ENCODE assay signal across 1 cellular context in genomic region chr3:15797600-15798303, GRCh38.
TF ChIP-seq lines count a peak whose summit lies in the region.

Gene ANKRD28 (minus strand): TSS chr3:15797979. CDS start chr3:15796521, 1,458 bp downstream.

TF ChIP-seq in HepG2, 621 proteins besides CTCF, POLR2A, EP300 and RAD21 (continued from another document and continues in another):
- TF ChIP-seq ZNF687 (CRISPR knock-in tag; IDR thresholded peaks at IDR 0.05) (no peak), ZNF691 (CRISPR knock-in tag; IDR thresholded peaks at IDR 0.05; ENCODE audit: borderline replicate concordance, low read depth) (no peak), MXD4 (CRISPR knock-in tag; IDR thresholded peaks at IDR 0.05) (no peak), ZNF430 (CRISPR knock-in tag; IDR thresholded peaks at IDR 0.05) (no peak), PAF1 (CRISPR knock-in tag; IDR thresholded peaks at IDR 0.05) (no peak), CERS6 (CRISPR knock-in tag; IDR thresholded peaks at IDR 0.05) (no peak), RFX1 (IDR thresholded peaks at IDR 0.05) (no peak), ZBTB38 (CRISPR knock-in tag; IDR thresholded peaks at IDR 0.05) (no peak), FOXJ3 (CRISPR knock-in tag; IDR thresholded peaks at IDR 0.05; ENCODE audit: borderline replicate concordance) (peak; percentile 25; the same call in 1 of the 2 replicates), ZFX (CRISPR knock-in tag; IDR thresholded peaks at IDR 0.05; ENCODE audit: low read depth) (no peak), GABPB1 (CRISPR knock-in tag; IDR thresholded peaks at IDR 0.05) (no peak), ZNF513 (CRISPR knock-in tag; conservative IDR thresholded peaks at IDR 0.05) (no peak), ZNF547 (CRISPR knock-in tag; IDR thresholded peaks at IDR 0.05) (no peak), NR2F6 (IDR thresholded peaks at IDR 0.05) (no peak), NR2F6 (CRISPR knock-in tag; IDR thresholded peaks at IDR 0.05) (no peak), MBD4 (IDR thresholded peaks at IDR 0.05; ENCODE audit: borderline replicate concordance, low read length) (no peak), ZBTB20 (CRISPR knock-in tag; IDR thresholded peaks at IDR 0.05; ENCODE audit: borderline replicate concordance, low read depth) (no peak), CBX5 (CRISPR knock-in tag; IDR thresholded peaks at IDR 0.05; ENCODE audit: borderline replicate concordance) (no peak), ZNF740 (CRISPR knock-in tag; IDR thresholded peaks at IDR 0.05) (no peak), ZBTB21 (CRISPR knock-in tag; IDR thresholded peaks at IDR 0.05) (no peak), ZNF317 (CRISPR knock-in tag; IDR thresholded peaks at IDR 0.05) (0 out of 2 replicates have a peak, but pooled peaks have one; percentile 18), SCMH1 (CRISPR knock-in tag; IDR thresholded peaks at IDR 0.05; ENCODE audit: borderline replicate concordance) (no peak), DMTF1 (CRISPR knock-in tag; IDR thresholded peaks at IDR 0.05) (no peak), MEF2D (CRISPR knock-in tag; IDR thresholded peaks at IDR 0.05) (no peak), MTF2 (CRISPR knock-in tag; IDR thresholded peaks at IDR 0.05; ENCODE audit: borderline replicate concordance) (no peak), ZNF530 (CRISPR knock-in tag; IDR thresholded peaks at IDR 0.05; ENCODE audit: low read depth) (no peak), GTF3A (CRISPR knock-in tag; conservative IDR thresholded peaks at IDR 0.05) (no peak), TEAD3 (CRISPR knock-in tag; optimal IDR thresholded peaks at IDR 0.05; ENCODE audit: borderline replicate concordance) (peak; percentile 52), ZFAT (CRISPR knock-in tag; conservative IDR thresholded peaks at IDR 0.05) (no peak), MATR3 (CRISPR knock-in tag; IDR thresholded peaks at IDR 0.05) (no peak), ZNF552 (CRISPR knock-in tag; IDR thresholded peaks at IDR 0.05; ENCODE audit: borderline replicate concordance) (no peak), ZNF205 (CRISPR knock-in tag; IDR thresholded peaks at IDR 0.05) (no peak), ASH2L (IDR thresholded peaks at IDR 0.05; ENCODE audit: insufficient read length, low read depth, low read length) (peak; percentile 63), TBL1XR1 (IDR thresholded peaks at IDR 0.05; ENCODE audit: borderline replicate concordance, low read length, partially characterized antibody) (no peak), HOXA7 (CRISPR knock-in tag; IDR thresholded peaks at IDR 0.05) (no peak), HOMEZ (CRISPR knock-in tag; IDR thresholded peaks at IDR 0.05; ENCODE audit: low read depth) (0 out of 2 replicates have a peak, but pooled peaks have one; percentile 16), ZFP90 (CRISPR knock-in tag; IDR thresholded peaks at IDR 0.05; ENCODE audit: borderline replicate concordance) (no peak), SOX6 (IDR thresholded peaks at IDR 0.05) (no peak), SOX6 (CRISPR knock-in tag; IDR thresholded peaks at IDR 0.05) (0 out of 2 replicates have a peak, but pooled peaks have one; percentile 13)
- TF ChIP-seq, protein P1, sequence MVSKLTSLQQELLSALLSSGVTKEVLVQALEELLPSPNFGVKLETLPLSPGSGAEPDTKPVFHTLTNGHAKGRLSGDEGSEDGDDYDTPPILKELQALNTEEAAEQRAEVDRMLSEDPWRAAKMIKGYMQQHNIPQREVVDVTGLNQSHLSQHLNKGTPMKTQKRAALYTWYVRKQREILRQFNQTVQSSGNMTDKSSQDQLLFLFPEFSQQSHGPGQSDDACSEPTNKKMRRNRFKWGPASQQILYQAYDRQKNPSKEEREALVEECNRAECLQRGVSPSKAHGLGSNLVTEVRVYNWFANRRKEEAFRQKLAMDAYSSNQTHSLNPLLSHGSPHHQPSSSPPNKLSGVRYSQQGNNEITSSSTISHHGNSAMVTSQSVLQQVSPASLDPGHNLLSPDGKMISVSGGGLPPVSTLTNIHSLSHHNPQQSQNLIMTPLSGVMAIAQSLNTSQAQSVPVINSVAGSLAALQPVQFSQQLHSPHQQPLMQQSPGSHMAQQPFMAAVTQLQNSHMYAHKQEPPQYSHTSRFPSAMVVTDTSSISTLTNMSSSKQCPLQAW (CRISPR knock-in tag; IDR thresholded peaks at IDR 0.05), result no peak
- TF ChIP-seq, protein P2, sequence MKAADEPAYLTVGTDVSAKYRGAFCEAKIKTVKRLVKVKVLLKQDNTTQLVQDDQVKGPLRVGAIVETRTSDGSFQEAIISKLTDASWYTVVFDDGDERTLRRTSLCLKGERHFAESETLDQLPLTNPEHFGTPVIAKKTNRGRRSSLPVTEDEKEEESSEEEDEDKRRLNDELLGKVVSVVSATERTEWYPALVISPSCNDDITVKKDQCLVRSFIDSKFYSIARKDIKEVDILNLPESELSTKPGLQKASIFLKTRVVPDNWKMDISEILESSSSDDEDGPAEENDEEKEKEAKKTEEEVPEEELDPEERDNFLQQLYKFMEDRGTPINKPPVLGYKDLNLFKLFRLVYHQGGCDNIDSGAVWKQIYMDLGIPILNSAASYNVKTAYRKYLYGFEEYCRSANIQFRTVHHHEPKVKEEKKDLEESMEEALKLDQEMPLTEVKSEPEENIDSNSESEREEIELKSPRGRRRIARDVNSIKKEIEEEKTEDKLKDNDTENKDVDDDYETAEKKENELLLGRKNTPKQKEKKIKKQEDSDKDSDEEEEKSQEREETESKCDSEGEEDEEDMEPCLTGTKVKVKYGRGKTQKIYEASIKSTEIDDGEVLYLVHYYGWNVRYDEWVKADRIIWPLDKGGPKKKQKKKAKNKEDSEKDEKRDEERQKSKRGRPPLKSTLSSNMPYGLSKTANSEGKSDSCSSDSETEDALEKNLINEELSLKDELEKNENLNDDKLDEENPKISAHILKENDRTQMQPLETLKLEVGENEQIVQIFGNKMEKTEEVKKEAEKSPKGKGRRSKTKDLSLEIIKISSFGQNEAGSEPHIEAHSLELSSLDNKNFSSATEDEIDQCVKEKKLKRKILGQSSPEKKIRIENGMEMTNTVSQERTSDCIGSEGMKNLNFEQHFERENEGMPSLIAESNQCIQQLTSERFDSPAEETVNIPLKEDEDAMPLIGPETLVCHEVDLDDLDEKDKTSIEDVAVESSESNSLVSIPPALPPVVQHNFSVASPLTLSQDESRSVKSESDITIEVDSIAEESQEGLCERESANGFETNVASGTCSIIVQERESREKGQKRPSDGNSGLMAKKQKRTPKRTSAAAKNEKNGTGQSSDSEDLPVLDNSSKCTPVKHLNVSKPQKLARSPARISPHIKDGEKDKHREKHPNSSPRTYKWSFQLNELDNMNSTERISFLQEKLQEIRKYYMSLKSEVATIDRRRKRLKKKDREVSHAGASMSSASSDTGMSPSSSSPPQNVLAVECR (CRISPR knock-in tag; IDR thresholded peaks at IDR 0.05; ENCODE audit: borderline replicate concordance), result no peak
- TF ChIP-seq, protein P3, sequence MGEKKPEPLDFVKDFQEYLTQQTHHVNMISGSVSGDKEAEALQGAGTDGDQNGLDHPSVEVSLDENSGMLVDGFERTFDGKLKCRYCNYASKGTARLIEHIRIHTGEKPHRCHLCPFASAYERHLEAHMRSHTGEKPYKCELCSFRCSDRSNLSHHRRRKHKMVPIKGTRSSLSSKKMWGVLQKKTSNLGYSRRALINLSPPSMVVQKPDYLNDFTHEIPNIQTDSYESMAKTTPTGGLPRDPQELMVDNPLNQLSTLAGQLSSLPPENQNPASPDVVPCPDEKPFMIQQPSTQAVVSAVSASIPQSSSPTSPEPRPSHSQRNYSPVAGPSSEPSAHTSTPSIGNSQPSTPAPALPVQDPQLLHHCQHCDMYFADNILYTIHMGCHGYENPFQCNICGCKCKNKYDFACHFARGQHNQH (CRISPR knock-in tag; IDR thresholded peaks at IDR 0.05), result no peak
- TF ChIP-seq, protein P4, sequence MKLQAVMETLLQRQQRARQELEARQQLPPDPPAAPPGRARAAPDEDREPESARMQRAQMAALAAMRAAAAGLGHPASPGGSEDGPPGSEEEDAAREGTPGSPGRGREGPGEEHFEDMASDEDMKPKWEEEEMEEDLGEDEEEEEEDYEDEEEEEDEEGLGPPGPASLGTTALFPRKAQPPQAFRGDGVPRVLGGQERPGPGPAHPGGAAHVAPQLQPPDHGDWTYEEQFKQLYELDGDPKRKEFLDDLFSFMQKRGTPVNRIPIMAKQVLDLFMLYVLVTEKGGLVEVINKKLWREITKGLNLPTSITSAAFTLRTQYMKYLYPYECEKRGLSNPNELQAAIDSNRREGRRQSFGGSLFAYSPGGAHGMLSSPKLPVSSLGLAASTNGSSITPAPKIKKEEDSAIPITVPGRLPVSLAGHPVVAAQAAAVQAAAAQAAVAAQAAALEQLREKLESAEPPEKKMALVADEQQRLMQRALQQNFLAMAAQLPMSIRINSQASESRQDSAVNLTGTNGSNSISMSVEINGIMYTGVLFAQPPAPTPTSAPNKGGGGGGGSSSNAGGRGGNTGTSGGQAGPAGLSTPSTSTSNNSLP (IDR thresholded peaks at IDR 0.05; ENCODE audit: low read depth, low read length), result peak; percentile 48; the same call in 1 of the 2 replicates
